ENCODE assay signal across 24 cellular contexts in the genomic region with DNA sequence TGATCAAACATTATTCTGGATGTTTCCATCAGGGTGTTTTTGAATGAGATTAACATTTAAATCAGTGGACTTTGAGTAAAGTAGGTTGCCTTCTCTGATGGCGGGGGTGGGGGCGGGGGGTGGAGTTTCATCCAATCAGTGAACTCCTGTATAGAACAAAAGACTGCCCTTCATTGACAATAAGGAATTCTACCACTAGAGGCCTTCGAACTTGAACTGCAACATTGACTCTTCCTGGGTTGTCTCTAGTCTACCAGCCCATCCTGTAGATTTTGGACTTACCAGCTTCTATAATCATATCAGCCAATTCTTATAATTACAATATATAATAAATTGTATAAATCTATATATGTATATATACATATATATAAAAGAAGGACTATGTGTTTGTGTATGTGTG.
"Had no signal": no experiment of that assay in that cellular context is flagged by ENCODE, and none has a peak within 500 bp of the region (broad histone marks: within the 10 kb centered on the region; RNA-seq: fewer than 3 reads in every experiment).

No MANE protein-coding gene starts in this region.

- H3K36me3 Mint-ChIP-seq: brain had no signal

- ATAC-seq: activated CD8-positive, alpha-beta T cell treated with anti-CD3 and anti-CD28 coated beads, Interleukin-2, amount 10 ng/mL, durations not matched to agents 7 days and 5 days; activated naive CD8-positive, alpha-beta T cell treated with anti-CD3 and anti-CD28 coated beads, Interleukin-2, amount 50 U/mL, for 24 hours; effector memory CD8-positive, alpha-beta T cell; lower lobe of right lung; natural killer cell treated with Interleukin-12 subunit alpha and Interleukin-12 subunit beta and Interleukin-15 and Interleukin-18, amount 100 ng/mL, for 72 hours; pancreas; sciatic nerve; stimulated activated naive CD8-positive, alpha-beta T cell treated with anti-CD3 and anti-CD28 coated beads, Interleukin-15, amount 100 ng/mL, for 72 hours had no signal

- H3K27ac Mint-ChIP-seq: activated CD4-positive, alpha-beta T cell treated with anti-CD3 and anti-CD28 coated beads, Interleukin-2, amount 10 ng/mL, durations not matched to agents 7 days and 5 days; activated CD8-positive, alpha-beta T cell treated with anti-CD3 and anti-CD28 coated beads, Interleukin-2, amount 10 ng/mL, durations not matched to agents 7 days and 5 days; activated naive CD4-positive, alpha-beta T cell treated with anti-CD3 and anti-CD28 coated beads for 36 hours; activated naive CD8-positive, alpha-beta T cell treated with anti-CD3 and anti-CD28 coated beads, Interleukin-2, amount 50 U/mL, for 24 hours; activated T-cell treated with anti-CD3 and anti-CD28 coated beads, Interleukin-2, amount 50 U/mL, for 24 hours; activated T-helper 2 cell treated with anti-CD3 and anti-CD28 coated beads, Interferon-gamma antibody, Interleukin-2, Interleukin-4, amounts not matched to agents 10 μg/mL and 5 μg/mL and 100 μg/mL, durations not matched to agents 14 hours and 24 hours and 36 hours; brain; effector memory CD8-positive, alpha-beta T cell; natural killer cell treated with Interleukin-12 subunit alpha and Interleukin-12 subunit beta and Interleukin-15 and Interleukin-18, amount 100 ng/mL, for 72 hours; stimulated activated naive CD8-positive, alpha-beta T cell treated with anti-CD3 and anti-CD28 coated beads, Interleukin-15, amount 100 ng/mL, for 72 hours had no signal

- H3K9me3 Mint-ChIP-seq: activated CD4-positive, alpha-beta T cell treated with anti-CD3 and anti-CD28 coated beads, Interleukin-2, amount 10 ng/mL, durations not matched to agents 7 days and 5 days; activated naive CD4-positive, alpha-beta T cell treated with anti-CD3 and anti-CD28 coated beads for 36 hours had no signal

- H3K4me3 ChIP-seq: lower lobe of right lung, pancreas, smooth muscle cell, suprapubic skin, transverse colon, vagina had no signal

- H3K36me3 ChIP-seq: lower lobe of right lung, neutrophil, pancreas, suprapubic skin, transverse colon, vagina had no signal

- H3K4me2 ChIP-seq: smooth muscle cell had no signal

- H3K27me3 ChIP-seq: neutrophil, pancreas, suprapubic skin, transverse colon, vagina had no signal

- DNase-seq: activated CD4-positive, alpha-beta T cell treated with anti-CD3 and anti-CD28 coated beads, Interleukin-2, amount 10 ng/mL, durations not matched to agents 7 days and 5 days; activated CD8-positive, alpha-beta T cell treated with anti-CD3 and anti-CD28 coated beads, Interleukin-2, amount 10 ng/mL, durations not matched to agents 7 days and 5 days; activated naive CD4-positive, alpha-beta T cell treated with anti-CD3 and anti-CD28 coated beads for 36 hours; activated naive CD8-positive, alpha-beta T cell treated with anti-CD3 and anti-CD28 coated beads, Interleukin-2, amount 50 U/mL, for 24 hours; activated T-cell treated with anti-CD3 and anti-CD28 coated beads, Interleukin-2, amount 50 U/mL, for 24 hours; anterior cingulate cortex; caudate nucleus; effector memory CD8-positive, alpha-beta T cell; foreskin melanocyte; lower lobe of right lung; pancreas; stimulated activated CD4-positive, alpha-beta T cell treated with anti-CD3 and anti-CD28 coated beads, Interleukin-4, amount 100 ng/mL, for 1 hour; stimulated activated naive CD8-positive, alpha-beta T cell treated with anti-CD3 and anti-CD28 coated beads, Interleukin-15, amount 100 ng/mL, for 72 hours; T1000; transverse colon had no signal

- H3K9me3 ChIP-seq: lower lobe of right lung, neutrophil, pancreas, suprapubic skin, transverse colon, vagina had no signal

- H3K27ac ChIP-seq: lower lobe of right lung, neutrophil, pancreas, suprapubic skin, transverse colon, vagina had no signal

- H3K4me3 Mint-ChIP-seq: activated CD4-positive, alpha-beta T cell treated with anti-CD3 and anti-CD28 coated beads, Interleukin-2, amount 10 ng/mL, durations not matched to agents 7 days and 5 days; activated CD8-positive, alpha-beta T cell treated with anti-CD3 and anti-CD28 coated beads, Interleukin-2, amount 10 ng/mL, durations not matched to agents 7 days and 5 days; activated naive CD4-positive, alpha-beta T cell treated with anti-CD3 and anti-CD28 coated beads for 36 hours; activated naive CD8-positive, alpha-beta T cell treated with anti-CD3 and anti-CD28 coated beads, Interleukin-2, amount 50 U/mL, for 24 hours; activated T-cell treated with anti-CD3 and anti-CD28 coated beads, Interleukin-2, amount 50 U/mL, for 24 hours; brain; effector memory CD8-positive, alpha-beta T cell; natural killer cell treated with Interleukin-12 subunit alpha and Interleukin-12 subunit beta and Interleukin-15 and Interleukin-18, amount 100 ng/mL, for 72 hours; stimulated activated naive CD8-positive, alpha-beta T cell treated with anti-CD3 and anti-CD28 coated beads, Interleukin-15, amount 100 ng/mL, for 72 hours had no signal

- H3K4me1 Mint-ChIP-seq: activated CD4-positive, alpha-beta T cell treated with anti-CD3 and anti-CD28 coated beads, Interleukin-2, amount 10 ng/mL, durations not matched to agents 7 days and 5 days; activated naive CD8-positive, alpha-beta T cell treated with anti-CD3 and anti-CD28 coated beads, Interleukin-2, amount 50 U/mL, for 24 hours; stimulated activated naive CD8-positive, alpha-beta T cell treated with anti-CD3 and anti-CD28 coated beads, Interleukin-15, amount 100 ng/mL, for 72 hours had no signal

- H3K27me3 Mint-ChIP-seq: activated CD4-positive, alpha-beta T cell treated with anti-CD3 and anti-CD28 coated beads, Interleukin-2, amount 10 ng/mL, durations not matched to agents 7 days and 5 days; activated naive CD8-positive, alpha-beta T cell treated with anti-CD3 and anti-CD28 coated beads, Interleukin-2, amount 50 U/mL, for 24 hours; activated T-cell treated with anti-CD3 and anti-CD28 coated beads, Interleukin-2, amount 50 U/mL, for 24 hours; brain; effector memory CD8-positive, alpha-beta T cell; natural killer cell treated with Interleukin-12 subunit alpha and Interleukin-12 subunit beta and Interleukin-15 and Interleukin-18, amount 100 ng/mL, for 72 hours; stimulated activated naive CD8-positive, alpha-beta T cell treated with anti-CD3 and anti-CD28 coated beads, Interleukin-15, amount 100 ng/mL, for 72 hours had no signal

- FAIRE-seq: keratinocyte, pancreas had no signal

- H3K4me1 ChIP-seq: lower lobe of right lung, pancreas, suprapubic skin, transverse colon, vagina had no signal
